In genomic region chr17:80454557-80455327, GRCh38 we compare ENCODE assay signal across 8 cellular contexts. TPM values are rescaled to one million over a fixed set of nuclear protein-coding genes. Genes with fewer than 3 reads are reported as not detected.
A peak's percentile ranks its signal among the peaks of the same experiment; 100 is the strongest.
DNase-seq lines count a peak whose midpoint lies in the region; ATAC-seq, FAIRE-seq and TF ChIP-seq lines count a peak whose summit lies in the region.

No MANE protein-coding gene starts in this region.

- H3K4me3 ChIP-seq in MM.1S (ENCODE audit: low read length), result peak overlapping the region; percentile 94
- H3K4me3 ChIP-seq in neural progenitor cell, result peak overlapping the region; percentile 57
- peak overlapping the region; percentile 74 to 84 for H3K4me3 ChIP-seq in stomach smooth muscle (ENCODE audit: low read length in 2 of 2)

- H2AFZ ChIP-seq in MM.1S (ENCODE audit: low read length) (peak overlapping the region; percentile 96), neural progenitor cell (replicated peaks) (peak overlapping the region; percentile 61)

- peaks cover 30% of the 10 kb centered on the region for H3K4me1 Mint-ChIP-seq in neural progenitor cell

- H3K9me3 ChIP-seq in MM.1S (replicated peaks; ENCODE audit: insufficient read depth, low read length) (no peaks in the 10 kb centered on the region), neural progenitor cell (ENCODE audit: low read depth) (no peaks in the 10 kb centered on the region), stomach smooth muscle (ENCODE audit: control insufficient read depth in 2 of 2, low read length in 2 of 2) (no peaks in the 10 kb centered on the region)

- no peaks in the 10 kb centered on the region for H3K9me2 ChIP-seq in MM.1S (replicated peaks; ENCODE audit: insufficient read depth, low read length)

- H3K79me2 ChIP-seq in MM.1S (ENCODE audit: low read length) (no peaks in the 10 kb centered on the region), neural progenitor cell (ENCODE audit: low read depth) (no peaks in the 10 kb centered on the region)

- H3K9ac ChIP-seq in MM.1S (ENCODE audit: low read length) (peak overlapping the region; percentile 90), neural progenitor cell (peak overlapping the region; percentile 94), stomach smooth muscle (ENCODE audit: low read length in 2 of 2) (peak overlapping the region; percentile 87 to 94)

- peaks cover 81% of the 10 kb centered on the region for H3K27me3 ChIP-seq in MM.1S (replicated peaks; ENCODE audit: insufficient read depth, low read length)
- peaks cover 7% of the 10 kb centered on the region for H3K27me3 ChIP-seq in foreskin keratinocyte
- H3K27me3 ChIP-seq in neural progenitor cell, result peaks cover 42% of the 10 kb centered on the region
- no peaks in the 10 kb centered on the region for H3K27me3 ChIP-seq in stomach smooth muscle (ENCODE audit: control insufficient read depth in 1 of 2, insufficient read depth in 2 of 2, low read length in 2 of 2)

- no peaks in the 10 kb centered on the region for H3K36me3 Mint-ChIP-seq in neural progenitor cell

- H3K9me3 Mint-ChIP-seq in neural progenitor cell, result no peaks in the 10 kb centered on the region

- peak overlapping the region; percentile 64; the same call in 1 of the 2 replicates for H3K27ac ChIP-seq in MM.1S (ENCODE audit: low read length)
- peak overlapping the region; percentile 88 for H3K27ac ChIP-seq in foreskin keratinocyte
- peak overlapping the region; percentile 38 for H3K27ac ChIP-seq in neural progenitor cell
- H3K27ac ChIP-seq in stomach smooth muscle (ENCODE audit: low read length), result peak overlapping the region; percentile 97

- peak overlapping the region; percentile 91 for H3K27ac Mint-ChIP-seq in neural progenitor cell

- H3F3A ChIP-seq in MM.1S (ENCODE audit: insufficient read depth, low read length) (peaks cover 9% of the 10 kb centered on the region; the same call in 1 of the 2 replicates), neural progenitor cell (ENCODE audit: low read depth) (peaks cover 23% of the 10 kb centered on the region)

- DNase-seq in HCEC 1CT (peak; percentile 97), MM.1S (peak; percentile 96), SHP77 treated with DMSO at 0.1 percent for 48 hours (lab: John Stamatoyannopoulos, UW) (peak; percentile 94), foreskin keratinocyte (peak; percentile 80 to 88), neural progenitor cell (ENCODE audit: low spot score) (peak; percentile 99)
- peak; percentile 91 for DNase-seq in activated gamma-delta T cell treated with anti-CD3 and anti-CD28 coated beads, Interleukin-2, amount 50 U/mL, for 16 hours (ENCODE audit: low read depth)

- H3K36me3 ChIP-seq in MM.1S (replicated peaks; ENCODE audit: insufficient read depth, low read length) (no peaks in the 10 kb centered on the region), neural progenitor cell (no peaks in the 10 kb centered on the region), stomach smooth muscle (ENCODE audit: control insufficient read depth in 2 of 2, insufficient read depth in 2 of 2, low read length in 2 of 2) (no peaks in the 10 kb centered on the region)

- peak; percentile 6 for FAIRE-seq in G401.6 (lab: Jason Lieb, UNC)

- H3K4me1 ChIP-seq in MM.1S (ENCODE audit: low read length), result peaks cover 16% of the 10 kb centered on the region
- peaks cover 10% of the 10 kb centered on the region for H3K4me1 ChIP-seq in foreskin keratinocyte
- peaks cover 9% of the 10 kb centered on the region for H3K4me1 ChIP-seq in neural progenitor cell
- H3K4me1 ChIP-seq in stomach smooth muscle (ENCODE audit: control insufficient read depth, insufficient read depth, low read length), result peaks cover 54% of the 10 kb centered on the region

- TF ChIP-seq CTCF in MM.1S (IDR thresholded peaks at IDR 0.05; ENCODE audit: low read length) (no peak), foreskin keratinocyte (conservative IDR thresholded peaks at IDR 0.05) (no peak), neural progenitor cell (IDR thresholded peaks at IDR 0.05) (no peak)

- peaks cover 15% of the 10 kb centered on the region for H3K27me3 Mint-ChIP-seq in neural progenitor cell (ENCODE audit: insufficient read depth, low read depth)

- H4K20me1 ChIP-seq in MM.1S (ENCODE audit: insufficient read depth, low read length), result no peaks in the 10 kb centered on the region
- no peaks in the 10 kb centered on the region for H4K20me1 ChIP-seq in neural progenitor cell (ENCODE audit: low read depth)

- peak overlapping the region; percentile 99 for H3K4me2 ChIP-seq in MM.1S (ENCODE audit: low read depth, low read length)
- peak overlapping the region; percentile 97 for H3K4me2 ChIP-seq in neural progenitor cell

- ATAC-seq in foreskin keratinocyte, result peak; percentile 86

- peak overlapping the region; percentile 94 for H3K4me3 Mint-ChIP-seq in neural progenitor cell

RNA-seq across cellular contexts. Expression of gene NPTX1, which starts 21.7 kb away (rescaled TPM):
- total RNA-seq in foreskin keratinocyte (0.04 TPM in 1 of 2 replicates, not detected in the other), neural progenitor cell (ENCODE audit: low replicate concordance) (2.6 and 3.8 TPM in 2 replicates)
- 0.02 TPM in 1 of 2 replicates, not detected in the other for polyA plus RNA-seq in foreskin keratinocyte

RNA-seq across cellular contexts. Expression of gene ENDOV, which starts 39.8 kb away (rescaled TPM):
- total RNA-seq in foreskin keratinocyte (7.3 and 9.7 TPM in 2 replicates), neural progenitor cell (ENCODE audit: low replicate concordance) (9.7 and 13.8 TPM in 2 replicates)
- 9.8 and 14.0 TPM in 2 replicates for polyA plus RNA-seq in foreskin keratinocyte

Comparison
In these comparisons a context has a peak if more than half of its experiments do, and no peak if none do; other contexts are left out.
1. Peak in every context shown above with its lines: DNase-seq, ATAC-seq, H3K4me3 ChIP-seq and H3K27ac ChIP-seq.
2. H3K27ac ChIP-seq: peak in every context shown above with its lines; median percentile 97 in stomach smooth muscle; 88 in foreskin keratinocyte; 64 in MM.1S; 38 in neural progenitor cell.